In the genomic region with DNA sequence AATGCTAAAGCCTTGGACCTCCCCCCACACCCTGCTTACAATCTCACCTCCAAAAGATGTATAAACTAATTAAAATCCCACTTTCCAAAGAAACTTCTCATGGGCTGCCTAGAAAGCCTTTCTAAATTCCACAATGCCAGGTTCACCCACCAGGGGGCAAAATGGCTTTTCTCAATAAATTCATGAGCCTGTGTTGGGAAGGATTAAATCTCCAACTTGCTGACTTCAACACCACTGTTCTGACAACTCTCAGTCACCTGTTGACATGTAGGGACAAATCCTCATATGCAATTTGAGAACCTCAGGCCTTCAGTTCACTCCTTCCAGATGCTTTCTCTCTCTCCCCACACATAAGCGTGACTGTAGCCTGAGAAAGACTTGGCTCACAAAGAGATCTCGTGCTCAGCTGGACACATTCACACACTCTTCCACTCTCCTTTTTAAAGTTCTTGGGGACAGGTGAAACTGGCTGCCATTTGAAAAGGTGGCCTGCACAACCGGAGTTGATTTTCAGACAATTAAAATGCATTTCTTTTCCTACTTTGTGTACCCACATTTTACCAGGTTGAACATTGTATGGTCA, we compare ENCODE assay signal across 8 cellular contexts.
A peak's percentile ranks its signal among the peaks of the same experiment; 100 is the strongest.
DNase-seq lines count a peak whose midpoint lies in the region; ATAC-seq and TF ChIP-seq lines count a peak whose summit lies in the region.

No MANE protein-coding gene starts in this region.

- no peaks in the 10 kb centered on the region for H3K36me3 ChIP-seq in Loucy (ENCODE audit: insufficient read depth, low read length)
- H3K36me3 ChIP-seq in trophoblast cell (ENCODE audit: control insufficient read depth in 1 of 2, insufficient read depth in 2 of 2, low read length in 2 of 2): no peaks in the 10 kb centered on the region

- no peak overlapping the region for H2AK5ac ChIP-seq in trophoblast cell (ENCODE audit: low read length)

- no peaks in the 10 kb centered on the region for H3K79me1 ChIP-seq in trophoblast cell (ENCODE audit: low read length)

- DNase-seq in activated CD4-positive, alpha-beta T cell treated with anti-CD3 and anti-CD28 coated beads, Interleukin-2, amount 10 ng/mL, durations not matched to agents 24 days and 14 days: peak; percentile 55
- DNase-seq in activated CD4-positive, alpha-beta T cell treated with anti-CD3 and anti-CD28 coated beads for 1 hour: no peak
- peak in 1 of 2 donors; percentile 10 for DNase-seq in cardiac fibroblast (ENCODE audit: low read depth in 2 of 2)
- DNase-seq in trophoblast cell: peak; percentile 4 to 51
- no peak for DNase-seq in middle frontal gyrus (ENCODE audit: extremely low spot score, low spot score)
- DNase-seq in epidermal melanocyte (ENCODE audit: insufficient read length, low spot score): no peak

- H2BK120ac ChIP-seq in trophoblast cell (ENCODE audit: insufficient read depth, low read length, poor library complexity): no peak overlapping the region

- no peak overlapping the region for H3K27ac Mint-ChIP-seq in activated CD4-positive, alpha-beta T cell treated with anti-CD3 and anti-CD28 coated beads, Interleukin-2, amount 10 ng/mL, durations not matched to agents 24 days and 14 days

- no peaks in the 10 kb centered on the region for H4K20me1 ChIP-seq in Loucy (ENCODE audit: insufficient read depth, low read length, poor library complexity, severe bottlenecking)

- no peak overlapping the region for H2BK5ac ChIP-seq in trophoblast cell (ENCODE audit: low read depth, low read length, poor library complexity)

- H3K36me3 Mint-ChIP-seq in activated CD4-positive, alpha-beta T cell treated with anti-CD3 and anti-CD28 coated beads, Interleukin-2, amount 10 ng/mL, durations not matched to agents 24 days and 14 days (ENCODE audit: low read depth): no peaks in the 10 kb centered on the region

- no peak for ATAC-seq in GM18498 (IDR thresholded peaks at IDR 0.05; ENCODE audit: unreplicated experiment)

- H3K9me3 ChIP-seq in Loucy (ENCODE audit: insufficient read depth, low read depth, low read length) (no peaks in the 10 kb centered on the region), trophoblast cell (ENCODE audit: insufficient read depth, low read depth, low read length) (no peaks in the 10 kb centered on the region)

- H3K9me3 Mint-ChIP-seq in activated CD4-positive, alpha-beta T cell treated with anti-CD3 and anti-CD28 coated beads, Interleukin-2, amount 10 ng/mL, durations not matched to agents 24 days and 14 days: no peaks in the 10 kb centered on the region

- H3K4me3 ChIP-seq in Loucy (ENCODE audit: low read length, poor library complexity, severe bottlenecking): no peak overlapping the region
- H3K4me3 ChIP-seq in cardiac fibroblast (replicated peaks in 1 of 2; ENCODE audit: low read depth in 2 of 2, low read length in 2 of 2): no peak overlapping the region
- no peak overlapping the region for H3K4me3 ChIP-seq in trophoblast cell (ENCODE audit: low read depth, low read length)

- no peak overlapping the region for H2AFZ ChIP-seq in Loucy (ENCODE audit: low read length)
- H2AFZ ChIP-seq in trophoblast cell (ENCODE audit: insufficient read depth, low read length, poor library complexity): no peak overlapping the region

- no peak overlapping the region for H4K12ac ChIP-seq in trophoblast cell (ENCODE audit: low read depth, low read length)

- peak; percentile 49 for TF ChIP-seq CTCF in Loucy (conservative IDR thresholded peaks at IDR 0.05; ENCODE audit: low read length)
- peak; percentile 30 for TF ChIP-seq CTCF in cardiac fibroblast (IDR thresholded peaks at IDR 0.05; ENCODE audit: low read depth, low read length)

- no peak overlapping the region for H3K4me3 Mint-ChIP-seq in activated CD4-positive, alpha-beta T cell treated with anti-CD3 and anti-CD28 coated beads, Interleukin-2, amount 10 ng/mL, durations not matched to agents 24 days and 14 days

- no peaks in the 10 kb centered on the region for H3K9me2 ChIP-seq in Loucy (replicated peaks; ENCODE audit: low read depth, low read length)

- no peak overlapping the region for H3K23ac ChIP-seq in trophoblast cell (ENCODE audit: low read length)

- no peak overlapping the region for H4K91ac ChIP-seq in trophoblast cell (ENCODE audit: low read depth, low read length)

- H3K4me2 ChIP-seq in Loucy (ENCODE audit: low read depth, low read length, poor library complexity, severe bottlenecking): no peak overlapping the region
- no peak overlapping the region for H3K4me2 ChIP-seq in trophoblast cell (ENCODE audit: low read length)

- H3K9ac ChIP-seq in Loucy (ENCODE audit: low read depth, low read length, poor library complexity, severe bottlenecking) (no peak overlapping the region), trophoblast cell (ENCODE audit: low read length) (no peak overlapping the region)

- intact Hi-C loops in activated CD4-positive, alpha-beta T cell treated with anti-CD3 and anti-CD28 coated beads, Interleukin-2, amount 10 ng/mL, durations not matched to agents 24 days and 14 days (cut with micrococcal nuclease): no loop called here

- H3K4me1 Mint-ChIP-seq in activated CD4-positive, alpha-beta T cell treated with anti-CD3 and anti-CD28 coated beads, Interleukin-2, amount 10 ng/mL, durations not matched to agents 24 days and 14 days: peaks cover 2% of the 10 kb centered on the region

- H3K79me2 ChIP-seq in Loucy (ENCODE audit: insufficient read depth, low read length) (no peaks in the 10 kb centered on the region), trophoblast cell (ENCODE audit: control insufficient read depth, insufficient read depth, low read length, poor library complexity) (no peaks in the 10 kb centered on the region)

- no peak overlapping the region for H3K18ac ChIP-seq in trophoblast cell (ENCODE audit: low read length)

- H3K27ac ChIP-seq in trophoblast cell (ENCODE audit: low read depth, low read length): no peak overlapping the region

- H3K4me1 ChIP-seq in Loucy (ENCODE audit: insufficient read depth, low read length, poor library complexity, severe bottlenecking) (no peaks in the 10 kb centered on the region), trophoblast cell (ENCODE audit: control insufficient read depth in 1 of 2, insufficient read depth in 2 of 2, low read length in 2 of 2) (no peaks in the 10 kb centered on the region)

- H3K27me3 Mint-ChIP-seq in activated CD4-positive, alpha-beta T cell treated with anti-CD3 and anti-CD28 coated beads, Interleukin-2, amount 10 ng/mL, durations not matched to agents 24 days and 14 days: peaks cover 18% of the 10 kb centered on the region

- no peak overlapping the region for H3K14ac ChIP-seq in trophoblast cell (ENCODE audit: low read length)

- no CpG with 5 or more reads among the region's 3 CpGs for WGBS in trophoblast cell (ENCODE audit: extremely low coverage, insufficient coverage, insufficient read length)

- no peak overlapping the region for H3K4ac ChIP-seq in trophoblast cell (ENCODE audit: low read depth, low read length)

- no peak overlapping the region for H4K8ac ChIP-seq in trophoblast cell (ENCODE audit: low read depth, low read length)

- H3K27me3 ChIP-seq in Loucy (ENCODE audit: insufficient read depth, low read length, poor library complexity, severe bottlenecking) (no peaks in the 10 kb centered on the region), trophoblast cell (ENCODE audit: insufficient read depth, low read length) (no peaks in the 10 kb centered on the region)

- no peaks in the 10 kb centered on the region for H3F3A ChIP-seq in Loucy (ENCODE audit: low read depth)

- H2BK12ac ChIP-seq in trophoblast cell (ENCODE audit: low read length): no peak overlapping the region

Comparison
In these comparisons a context has a peak if more than half of its experiments do, and no peak if none do; other contexts are left out.
1. DNase-seq: peak in activated CD4-positive, alpha-beta T cell treated with anti-CD3 and anti-CD28 coated beads, Interleukin-2, amount 10 ng/mL, durations not matched to agents 24 days and 14 days (single experiment) and trophoblast cell (2 of 2); none in activated CD4-positive, alpha-beta T cell treated with anti-CD3 and anti-CD28 coated beads for 1 hour (single experiment), middle frontal gyrus (single experiment) and epidermal melanocyte (single experiment).